In genomic region chr19:32404213-32404938, GRCh38 we compare ENCODE assay signal across 8 cellular contexts. TPM values are rescaled to one million over a fixed set of nuclear protein-coding genes. Genes with fewer than 3 reads are reported as not detected.
DNase-seq lines count a peak whose midpoint lies in the region; TF ChIP-seq lines count a peak whose summit lies in the region.

No MANE protein-coding gene starts in this region.

- H3K27ac ChIP-seq in suprapubic skin, result peak overlapping the region; percentile 98

- peaks cover 8% of the 10 kb centered on the region for H3K36me3 Mint-ChIP-seq in activated CD4-positive, alpha-beta T cell treated with anti-CD3 and anti-CD28 coated beads, Interleukin-2, amount 10 ng/mL, durations not matched to agents 24 days and 14 days (ENCODE audit: low read depth)
- H3K36me3 Mint-ChIP-seq in activated T-helper 2 cell treated with anti-CD3 and anti-CD28 coated beads, Interferon-gamma antibody, Interleukin-2, Interleukin-4, amounts not matched to agents 10 μg/mL and 5 μg/mL and 100 μg/mL, durations not matched to agents 14 hours and 24 hours and 36 hours (ENCODE audit: low read depth), result peaks cover 10% of the 10 kb centered on the region
- peaks cover 0 to 10% (median 5%) of the 10 kb centered on the region in 3 donors for H3K36me3 Mint-ChIP-seq in immature natural killer cell

- H3K4me3 ChIP-seq in suprapubic skin, result peak overlapping the region; percentile 98

- no peak for DNase-seq in activated CD4-positive, alpha-beta T cell treated with anti-CD3 and anti-CD28 coated beads, Interleukin-2, amount 10 ng/mL, durations not matched to agents 24 days and 14 days
- DNase-seq in activated CD4-positive, alpha-beta T cell treated with anti-CD3 and anti-CD28 coated beads, Interleukin-2, amount 50 U/mL, for 4 hours, result no peak
- DNase-seq in activated T-helper 2 cell treated with anti-CD3 and anti-CD28 coated beads, Interferon-gamma antibody, Interleukin-2, Interleukin-4, amounts not matched to agents 10 μg/mL and 5 μg/mL and 100 μg/mL, durations not matched to agents 14 hours and 24 hours and 36 hours (ENCODE audit: low spot score), result no peak
- peak in 1 of 3 donors; percentile 2 for DNase-seq in immature natural killer cell
- DNase-seq in suprapubic skin (ENCODE audit: low spot score in 2 of 2), result no peak
- no peak for DNase-seq in activated effector memory CD4-positive, alpha-beta T cell treated with anti-CD3 and anti-CD28 coated beads, Interleukin-2, amount 50 U/mL, for 16 hours
- DNase-seq in epidermal melanocyte (ENCODE audit: insufficient read length, low spot score), result no peak
- DNase-seq in SKM-1 (lab: John Stamatoyannopoulos, UW; ENCODE audit: unreplicated experiment), result no peak

- peak overlapping the region; percentile 89 for H3K4me3 Mint-ChIP-seq in activated CD4-positive, alpha-beta T cell treated with anti-CD3 and anti-CD28 coated beads, Interleukin-2, amount 10 ng/mL, durations not matched to agents 24 days and 14 days
- peak overlapping the region; percentile 83 for H3K4me3 Mint-ChIP-seq in activated T-helper 2 cell treated with anti-CD3 and anti-CD28 coated beads, Interferon-gamma antibody, Interleukin-2, Interleukin-4, amounts not matched to agents 10 μg/mL and 5 μg/mL and 100 μg/mL, durations not matched to agents 14 hours and 24 hours and 36 hours (ENCODE audit: low read depth)
- H3K4me3 Mint-ChIP-seq in immature natural killer cell, result peak overlapping the region; percentile 87 to 91 (median 90)

- peak overlapping the region; percentile 90 for H3K27ac Mint-ChIP-seq in activated CD4-positive, alpha-beta T cell treated with anti-CD3 and anti-CD28 coated beads, Interleukin-2, amount 10 ng/mL, durations not matched to agents 24 days and 14 days
- peak overlapping the region; percentile 70 for H3K27ac Mint-ChIP-seq in activated T-helper 2 cell treated with anti-CD3 and anti-CD28 coated beads, Interferon-gamma antibody, Interleukin-2, Interleukin-4, amounts not matched to agents 10 μg/mL and 5 μg/mL and 100 μg/mL, durations not matched to agents 14 hours and 24 hours and 36 hours
- peak overlapping the region; percentile 69 to 91 (median 81) for H3K27ac Mint-ChIP-seq in immature natural killer cell

- TF ChIP-seq EP300 in suprapubic skin (IDR thresholded peaks at IDR 0.05), result no peak

- H3K9me3 Mint-ChIP-seq in activated CD4-positive, alpha-beta T cell treated with anti-CD3 and anti-CD28 coated beads, Interleukin-2, amount 10 ng/mL, durations not matched to agents 24 days and 14 days, result no peaks in the 10 kb centered on the region
- no peaks in the 10 kb centered on the region for H3K9me3 Mint-ChIP-seq in activated T-helper 2 cell treated with anti-CD3 and anti-CD28 coated beads, Interferon-gamma antibody, Interleukin-2, Interleukin-4, amounts not matched to agents 10 μg/mL and 5 μg/mL and 100 μg/mL, durations not matched to agents 14 hours and 24 hours and 36 hours
- no peaks in the 10 kb centered on the region for H3K9me3 Mint-ChIP-seq in immature natural killer cell

- H3K4me1 ChIP-seq in suprapubic skin, result peaks cover 32% of the 10 kb centered on the region

- H3K9me3 ChIP-seq in suprapubic skin, result no peaks in the 10 kb centered on the region

- H3K27me3 Mint-ChIP-seq in activated CD4-positive, alpha-beta T cell treated with anti-CD3 and anti-CD28 coated beads, Interleukin-2, amount 10 ng/mL, durations not matched to agents 24 days and 14 days, result no peaks in the 10 kb centered on the region
- no peaks in the 10 kb centered on the region for H3K27me3 Mint-ChIP-seq in activated T-helper 2 cell treated with anti-CD3 and anti-CD28 coated beads, Interferon-gamma antibody, Interleukin-2, Interleukin-4, amounts not matched to agents 10 μg/mL and 5 μg/mL and 100 μg/mL, durations not matched to agents 14 hours and 24 hours and 36 hours (ENCODE audit: low read depth)
- peaks cover 0 to 5% (median 4%) of the 10 kb centered on the region in 3 donors for H3K27me3 Mint-ChIP-seq in immature natural killer cell (ENCODE audit: low read depth in 3 of 3)

- H3K36me3 ChIP-seq in suprapubic skin, result peaks cover 8% of the 10 kb centered on the region

- intact Hi-C loops in activated CD4-positive, alpha-beta T cell treated with anti-CD3 and anti-CD28 coated beads, Interleukin-2, amount 10 ng/mL, durations not matched to agents 24 days and 14 days (cut with micrococcal nuclease), result loop anchor here (2.0 to 10.0 kb wide), 2 partner anchors 58 to 770 kb away; no protein-coding TSS in a partner anchor
- intact Hi-C loops in activated T-helper 2 cell treated with anti-CD3 and anti-CD28 coated beads, Interferon-gamma antibody, Interleukin-2, Interleukin-4, amounts not matched to agents 10 μg/mL and 5 μg/mL and 100 μg/mL, durations not matched to agents 14 hours and 24 hours and 36 hours (cut with micrococcal nuclease), result loop anchor here (2.0 kb wide), 1 partner anchor 58 kb away; no protein-coding TSS in a partner anchor

- 69% methylated on average over 20 of the region's 20 CpGs for WGBS in suprapubic skin

- H3K4me1 Mint-ChIP-seq in activated CD4-positive, alpha-beta T cell treated with anti-CD3 and anti-CD28 coated beads, Interleukin-2, amount 10 ng/mL, durations not matched to agents 24 days and 14 days, result peaks cover 6% of the 10 kb centered on the region
- H3K4me1 Mint-ChIP-seq in activated T-helper 2 cell treated with anti-CD3 and anti-CD28 coated beads, Interferon-gamma antibody, Interleukin-2, Interleukin-4, amounts not matched to agents 10 μg/mL and 5 μg/mL and 100 μg/mL, durations not matched to agents 14 hours and 24 hours and 36 hours (ENCODE audit: low read depth), result peaks cover 4% of the 10 kb centered on the region
- peaks cover 17 to 29% of the 10 kb centered on the region in 2 donors for H3K4me1 Mint-ChIP-seq in immature natural killer cell

- no peak for TF ChIP-seq POLR2A in suprapubic skin (IDR thresholded peaks at IDR 0.05)

- no peak for TF ChIP-seq CTCF in suprapubic skin (IDR thresholded peaks at IDR 0.05)

- H3K27me3 ChIP-seq in suprapubic skin, result no peaks in the 10 kb centered on the region

RNA-seq across cellular contexts. Expression of gene DPY19L3, which starts 1.2 kb away (rescaled TPM):
- total RNA-seq in activated CD4-positive, alpha-beta T cell treated with anti-CD3 and anti-CD28 coated beads, Interleukin-2, amount 10 ng/mL, durations not matched to agents 24 days and 14 days, result 19.1 and 19.5 TPM in 2 replicates
- total RNA-seq in activated T-helper 2 cell treated with anti-CD3 and anti-CD28 coated beads, Interferon-gamma antibody, Interleukin-2, Interleukin-4, amounts not matched to agents 10 μg/mL and 5 μg/mL and 100 μg/mL, durations not matched to agents 14 hours and 24 hours and 36 hours, result 16.7 and 19.4 TPM in 2 replicates
- polyA plus RNA-seq in immature natural killer cell, result 10 to 100 TPM in 1 of 3 donors, 1 to 10 TPM in 2; 1.3 to 11.6 (median 5.6) TPM
- total RNA-seq in suprapubic skin, result 10 to 100 TPM; 10.1 to 32.0 (median 15.2) TPM

RNA-seq across cellular contexts. Expression of gene ZNF507, which starts 59.0 kb away (rescaled TPM):
- total RNA-seq in activated CD4-positive, alpha-beta T cell treated with anti-CD3 and anti-CD28 coated beads, Interleukin-2, amount 10 ng/mL, durations not matched to agents 24 days and 14 days, result 33.1 and 34.7 TPM in 2 replicates
- 29.5 and 29.6 TPM in 2 replicates for total RNA-seq in activated T-helper 2 cell treated with anti-CD3 and anti-CD28 coated beads, Interferon-gamma antibody, Interleukin-2, Interleukin-4, amounts not matched to agents 10 μg/mL and 5 μg/mL and 100 μg/mL, durations not matched to agents 14 hours and 24 hours and 36 hours
- 1 to 10 TPM; 3.7 to 6.5 (median 5.0) TPM for polyA plus RNA-seq in immature natural killer cell
- 10 to 100 TPM; 11.2 to 34.0 (median 18.1) TPM for total RNA-seq in suprapubic skin
